ENCODE assay signal across 8 cellular contexts in genomic region chr12:1661553-1662335, GRCh38. TPM values are rescaled to one million over a fixed set of nuclear protein-coding genes. Genes with fewer than 3 reads are reported as not detected.
DNase-seq lines count a peak whose midpoint lies in the region; ATAC-seq and TF ChIP-seq lines count a peak whose summit lies in the region.

No MANE protein-coding gene starts in this region.

- peak overlapping the region in 1 of 2 donors; percentile 98 for H3K27ac ChIP-seq in aorta (ENCODE audit: low read depth in 1 of 2, low read length in 2 of 2)

- H3K27me3 ChIP-seq in aorta (ENCODE audit: control insufficient read depth in 1 of 2, insufficient read depth in 2 of 2, low read length in 1 of 2), result no peaks in the 10 kb centered on the region

- peak overlapping the region; percentile 51 for H3K4me3 ChIP-seq in astrocyte of the cerebellum (ENCODE audit: low read depth, low read length)
- H3K4me3 ChIP-seq in aorta (ENCODE audit: low read length in 2 of 2), result peak overlapping the region in 1 of 2 donors; percentile 11

- 3 to 7% methylated on average over 42 to 69 of the region's 69 CpGs for WGBS in aorta, 2 donors

- no peaks in the 10 kb centered on the region for H3K36me3 ChIP-seq in aorta (ENCODE audit: control insufficient read depth in 1 of 2, insufficient read depth in 2 of 2, low read length in 1 of 2)

- peaks cover 0 to under 1% of the 10 kb centered on the region in 2 donors for H3K4me1 ChIP-seq in aorta (ENCODE audit: control insufficient read depth in 1 of 2, insufficient read depth in 2 of 2, low read length in 2 of 2)

- TF ChIP-seq CTCF in astrocyte of the cerebellum (IDR thresholded peaks at IDR 0.05; ENCODE audit: low read depth, low read length, missing control alignments), result no peak

- in situ Hi-C loops in G401 (cut with HindIII; ENCODE audit: low sequenced_read_pairs) (no loop called here), astrocyte of the cerebellum (cut with HindIII; ENCODE audit: low sequenced_read_pairs) (loop anchor here (25.0 kb wide), 1 partner anchor 301 kb away; no protein-coding TSS in a partner anchor)

- ATAC-seq in HG02571 (IDR thresholded peaks at IDR 0.05; ENCODE audit: unreplicated experiment), result peak; percentile 73
- peak; percentile 94 for ATAC-seq in aorta (ENCODE audit: low FRiP score)

- intact Hi-C loops in aorta (cut with DNase I), result loop anchor here in 1 of 2 donors (2.0 to 5.0 kb wide), 2 partner anchors 29 to 276 kb away; partner anchors contain the start of gene ADIPOR2

- DNase-seq in G401 (ENCODE audit: low spot score), result peak; percentile 58
- DNase-seq in NCI-H1694 (lab: John Stamatoyannopoulos, UW), result peak; percentile 73
- peak; percentile 81 for DNase-seq in T-helper 9 cell
- peak; percentile 27 for DNase-seq in astrocyte of the cerebellum (ENCODE audit: low read depth)
- DNase-seq in hippocampal formation (lab: John Stamatoyannopoulos, UW), result peak; percentile 98
- peak; percentile 82 for DNase-seq in retina
- peak; percentile 97 to 98 for DNase-seq in aorta

- no peaks in the 10 kb centered on the region for H3K9me3 ChIP-seq in aorta (ENCODE audit: control insufficient read depth, low read length)

RNA-seq across cellular contexts. Expression of gene ADIPOR2, which starts 29.1 kb away (rescaled TPM):
- total RNA-seq in G401 (2014; rRNA removed; shearing (Covaris generic)), result 36.2 and 46.7 TPM in 2 replicates
- 10 to 100 TPM; 47.6 to 50.5 TPM for total RNA-seq in aorta
- 10 to 100 TPM; 14.8 to 15.8 TPM for polyA plus RNA-seq in aorta

RNA-seq across cellular contexts. Expression of gene WNT5B, which starts 32.7 kb away (rescaled TPM):
- 8.0 and 13.5 TPM in 2 replicates for total RNA-seq in G401 (2014; rRNA removed; shearing (Covaris generic))
- 10 to 100 TPM in 1 of 2 donors, 1 to 10 TPM in 1; 4.2 to 11.2 TPM for total RNA-seq in aorta
- polyA plus RNA-seq in aorta, result 1 to 10 TPM in 1 of 2 donors, under 1 TPM in 1; 0.88 to 1.3 TPM

Comparison
In these comparisons a context has a peak if more than half of its experiments do, and no peak if none do; other contexts are left out.
1. DNase-seq: peak in every context shown above with its lines; median percentile 98 in hippocampal formation; 98 in aorta; 82 in retina; 81 in T-helper 9 cell; 73 in NCI-H1694; 58 in G401; 27 in astrocyte of the cerebellum.